Comparison of ENCODE assay signal across 2 cellular contexts in the genomic region with DNA sequence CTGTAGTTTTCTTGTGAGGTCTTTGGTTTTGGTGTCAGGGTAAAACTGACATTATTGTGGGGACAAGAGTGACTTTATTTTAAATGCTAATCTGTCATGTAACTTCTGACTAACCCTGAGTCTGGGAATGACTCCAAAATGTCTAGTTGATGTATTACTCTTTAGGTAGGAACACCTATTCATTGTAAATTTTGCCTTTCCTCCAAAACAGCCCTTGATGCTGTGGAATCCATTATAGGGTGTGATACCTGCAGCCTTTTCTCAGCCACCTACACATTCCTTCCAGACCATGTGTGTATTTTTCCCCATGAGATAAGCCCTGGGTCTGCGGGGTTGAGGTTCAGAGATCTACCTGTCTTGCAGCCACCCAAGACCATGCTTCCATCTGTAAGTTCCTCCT.
TF ChIP-seq lines count a peak whose summit lies in the region.

No MANE protein-coding gene starts in this region.

TF ChIP-seq in SK-N-SH, 30 proteins besides CTCF, POLR2A, EP300 and RAD21:
- TF ChIP-seq, protein P1, sequence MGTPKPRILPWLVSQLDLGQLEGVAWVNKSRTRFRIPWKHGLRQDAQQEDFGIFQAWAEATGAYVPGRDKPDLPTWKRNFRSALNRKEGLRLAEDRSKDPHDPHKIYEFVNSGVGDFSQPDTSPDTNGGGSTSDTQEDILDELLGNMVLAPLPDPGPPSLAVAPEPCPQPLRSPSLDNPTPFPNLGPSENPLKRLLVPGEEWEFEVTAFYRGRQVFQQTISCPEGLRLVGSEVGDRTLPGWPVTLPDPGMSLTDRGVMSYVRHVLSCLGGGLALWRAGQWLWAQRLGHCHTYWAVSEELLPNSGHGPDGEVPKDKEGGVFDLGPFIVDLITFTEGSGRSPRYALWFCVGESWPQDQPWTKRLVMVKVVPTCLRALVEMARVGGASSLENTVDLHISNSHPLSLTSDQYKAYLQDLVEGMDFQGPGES (IDR thresholded peaks at IDR 0.05; ENCODE audit: low read depth, low read length), result no peak
- TF ChIP-seq TAF1 (IDR thresholded peaks at IDR 0.05; ENCODE audit: borderline replicate concordance, low read depth, low read length), result no peak
TF ChIP-seq in SK-N-SH: peak in this region for 0.

TF ChIP-seq in SK-N-SH treated with all-trans-retinoic acid at 6 μM for 48 hours, 23 proteins besides CTCF, POLR2A, EP300 and RAD21 (continued from another document):
- TF ChIP-seq, protein P2, sequence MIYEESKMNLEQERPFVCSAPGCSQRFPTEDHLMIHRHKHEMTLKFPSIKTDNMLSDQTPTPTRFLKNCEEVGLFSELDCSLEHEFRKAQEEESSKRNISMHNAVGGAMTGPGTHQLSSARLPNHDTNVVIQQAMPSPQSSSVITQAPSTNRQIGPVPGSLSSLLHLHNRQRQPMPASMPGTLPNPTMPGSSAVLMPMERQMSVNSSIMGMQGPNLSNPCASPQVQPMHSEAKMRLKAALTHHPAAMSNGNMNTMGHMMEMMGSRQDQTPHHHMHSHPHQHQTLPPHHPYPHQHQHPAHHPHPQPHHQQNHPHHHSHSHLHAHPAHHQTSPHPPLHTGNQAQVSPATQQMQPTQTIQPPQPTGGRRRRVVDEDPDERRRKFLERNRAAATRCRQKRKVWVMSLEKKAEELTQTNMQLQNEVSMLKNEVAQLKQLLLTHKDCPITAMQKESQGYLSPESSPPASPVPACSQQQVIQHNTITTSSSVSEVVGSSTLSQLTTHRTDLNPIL (CRISPR knock-in tag; IDR thresholded peaks at IDR 0.05; ENCODE audit: low read depth), result no peak
- TF ChIP-seq, protein P3, sequence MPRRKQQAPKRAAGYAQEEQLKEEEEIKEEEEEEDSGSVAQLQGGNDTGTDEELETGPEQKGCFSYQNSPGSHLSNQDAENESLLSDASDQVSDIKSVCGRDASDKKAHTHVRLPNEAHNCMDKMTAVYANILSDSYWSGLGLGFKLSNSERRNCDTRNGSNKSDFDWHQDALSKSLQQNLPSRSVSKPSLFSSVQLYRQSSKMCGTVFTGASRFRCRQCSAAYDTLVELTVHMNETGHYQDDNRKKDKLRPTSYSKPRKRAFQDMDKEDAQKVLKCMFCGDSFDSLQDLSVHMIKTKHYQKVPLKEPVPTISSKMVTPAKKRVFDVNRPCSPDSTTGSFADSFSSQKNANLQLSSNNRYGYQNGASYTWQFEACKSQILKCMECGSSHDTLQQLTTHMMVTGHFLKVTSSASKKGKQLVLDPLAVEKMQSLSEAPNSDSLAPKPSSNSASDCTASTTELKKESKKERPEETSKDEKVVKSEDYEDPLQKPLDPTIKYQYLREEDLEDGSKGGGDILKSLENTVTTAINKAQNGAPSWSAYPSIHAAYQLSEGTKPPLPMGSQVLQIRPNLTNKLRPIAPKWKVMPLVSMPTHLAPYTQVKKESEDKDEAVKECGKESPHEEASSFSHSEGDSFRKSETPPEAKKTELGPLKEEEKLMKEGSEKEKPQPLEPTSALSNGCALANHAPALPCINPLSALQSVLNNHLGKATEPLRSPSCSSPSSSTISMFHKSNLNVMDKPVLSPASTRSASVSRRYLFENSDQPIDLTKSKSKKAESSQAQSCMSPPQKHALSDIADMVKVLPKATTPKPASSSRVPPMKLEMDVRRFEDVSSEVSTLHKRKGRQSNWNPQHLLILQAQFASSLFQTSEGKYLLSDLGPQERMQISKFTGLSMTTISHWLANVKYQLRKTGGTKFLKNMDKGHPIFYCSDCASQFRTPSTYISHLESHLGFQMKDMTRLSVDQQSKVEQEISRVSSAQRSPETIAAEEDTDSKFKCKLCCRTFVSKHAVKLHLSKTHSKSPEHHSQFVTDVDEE (CRISPR knock-in tag; IDR thresholded peaks at IDR 0.05), result no peak
- TF ChIP-seq SNAI2 (CRISPR knock-in tag; IDR thresholded peaks at IDR 0.05), result no peak
TF ChIP-seq in SK-N-SH treated with all-trans-retinoic acid at 6 μM for 48 hours: peak in this region for 0.
